In the genomic region with DNA sequence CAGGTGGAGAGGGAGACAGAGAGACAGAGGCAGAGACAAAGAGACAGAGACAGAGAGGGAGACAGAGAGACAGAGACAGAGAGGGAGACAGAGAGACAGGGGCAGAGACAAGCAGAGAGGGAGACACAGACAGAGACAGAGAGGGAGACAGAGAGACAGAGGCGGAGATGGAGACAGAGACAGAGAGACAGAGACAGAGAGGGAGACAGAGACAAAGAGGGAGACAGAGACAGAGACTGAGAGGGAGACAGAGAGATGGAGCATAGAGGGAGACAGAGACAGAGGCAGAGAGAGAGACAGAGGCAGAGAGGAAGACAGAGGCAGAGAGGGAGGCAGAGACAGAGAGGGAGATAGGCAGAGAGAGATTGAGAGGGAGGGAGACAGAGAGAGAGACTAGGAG, we compare ENCODE assay signal across 25 cellular contexts. TPM values are rescaled to one million over a fixed set of nuclear protein-coding genes. Genes with fewer than 3 reads are reported as not detected.
A peak's percentile ranks its signal among the peaks of the same experiment; 100 is the strongest.
DNase-seq lines count a peak whose midpoint lies in the region; ATAC-seq and TF ChIP-seq lines count a peak whose summit lies in the region.
"Had no signal": no experiment of that assay in that cellular context is flagged by ENCODE, and none has a peak within 500 bp of the region (broad histone marks: within the 10 kb centered on the region; RNA-seq: fewer than 3 reads in every experiment).

No MANE protein-coding gene starts in this region.

- H3K27me3 Mint-ChIP-seq in activated T-cell treated with anti-CD3 and anti-CD28 coated beads, Interleukin-2, amount 50 U/mL, for 72 hours (ENCODE audit: low read depth), result no peaks in the 10 kb centered on the region
- H3K27me3 Mint-ChIP-seq in Calu3 (ENCODE audit: unreplicated experiment), result no peaks in the 10 kb centered on the region
- H3K27me3 Mint-ChIP-seq in activated T-helper 17 cell treated with anti-CD3 and anti-CD28 coated beads, Interleukin-2, amount 50 U/mL, for 72 hours, result no peaks in the 10 kb centered on the region
- H3K27me3 Mint-ChIP-seq in naive thymus-derived CD4-positive, alpha-beta T cell, result no peaks in the 10 kb centered on the region

- H3K9me3 Mint-ChIP-seq in activated T-cell treated with anti-CD3 and anti-CD28 coated beads, Interleukin-2, amount 50 U/mL, for 72 hours, result peaks cover 3 to 4% of the 10 kb centered on the region in 2 donors
- peaks cover 10% of the 10 kb centered on the region for H3K9me3 Mint-ChIP-seq in Calu3 (ENCODE audit: low read depth, unreplicated experiment)
- H3K9me3 Mint-ChIP-seq in activated T-helper 17 cell treated with anti-CD3 and anti-CD28 coated beads, Interleukin-2, amount 50 U/mL, for 72 hours, result no peaks in the 10 kb centered on the region
- peaks cover 0 to 8% (median 4%) of the 10 kb centered on the region in 11 donors for H3K9me3 Mint-ChIP-seq in naive thymus-derived CD4-positive, alpha-beta T cell

- H3K36me3 ChIP-seq in naive thymus-derived CD4-positive, alpha-beta T cell (ENCODE audit: control insufficient read depth in 2 of 3, insufficient read depth in 3 of 3, low read length in 3 of 3), result peaks cover 0 to 53% (median 0%) of the 10 kb centered on the region in 3 experiments

- no peaks in the 10 kb centered on the region for H3K4me1 Mint-ChIP-seq in activated T-cell treated with anti-CD3 and anti-CD28 coated beads, Interleukin-2, amount 50 U/mL, for 72 hours (ENCODE audit: low read depth)
- H3K4me1 Mint-ChIP-seq in Calu3 (ENCODE audit: low read depth, unreplicated experiment), result peaks cover 9% of the 10 kb centered on the region
- peaks cover 8% of the 10 kb centered on the region for H3K4me1 Mint-ChIP-seq in activated T-helper 17 cell treated with anti-CD3 and anti-CD28 coated beads, Interleukin-2, amount 50 U/mL, for 72 hours
- peaks cover 0 to 14% (median 6%) of the 10 kb centered on the region in 7 donors for H3K4me1 Mint-ChIP-seq in naive thymus-derived CD4-positive, alpha-beta T cell

- H3K4me1 ChIP-seq in naive thymus-derived CD4-positive, alpha-beta T cell (ENCODE audit: control insufficient read depth in 2 of 2, insufficient read depth in 2 of 2, low read length in 2 of 2), result no peaks in the 10 kb centered on the region
- H3K4me1 ChIP-seq: BE2C, body of pancreas, Caco-2, thyroid gland had no signal

- TF ChIP-seq CTCF in Calu3 (IDR thresholded peaks at IDR 0.05; ENCODE audit: unreplicated experiment), result no peak

- H3K36me3 Mint-ChIP-seq in activated T-cell treated with anti-CD3 and anti-CD28 coated beads, Interleukin-2, amount 50 U/mL, for 72 hours (ENCODE audit: insufficient read depth in 2 of 2), result peaks cover 8 to 19% of the 10 kb centered on the region in 2 donors
- H3K36me3 Mint-ChIP-seq in Calu3 (ENCODE audit: insufficient read depth, unreplicated experiment), result peaks cover 59% of the 10 kb centered on the region
- peaks cover 39% of the 10 kb centered on the region for H3K36me3 Mint-ChIP-seq in activated T-helper 17 cell treated with anti-CD3 and anti-CD28 coated beads, Interleukin-2, amount 50 U/mL, for 72 hours (ENCODE audit: low read depth)
- H3K36me3 Mint-ChIP-seq in naive thymus-derived CD4-positive, alpha-beta T cell, result peaks cover 12 to 40% (median 24%) of the 10 kb centered on the region in 5 donors

- H3K9me3 ChIP-seq in naive thymus-derived CD4-positive, alpha-beta T cell (ENCODE audit: control insufficient read depth in 2 of 3, low read length in 3 of 3), result no peaks in the 10 kb centered on the region
- H3K9me3 ChIP-seq: BE2C, body of pancreas, Caco-2, heart left ventricle, thyroid gland had no signal

- H3K27ac ChIP-seq in naive thymus-derived CD4-positive, alpha-beta T cell (ENCODE audit: low read depth, low read length), result no peak overlapping the region
- H3K27ac ChIP-seq: body of pancreas, heart left ventricle, thyroid gland had no signal

- no peak for DNase-seq in activated T-cell treated with anti-CD3 and anti-CD28 coated beads, Interleukin-2, amount 50 U/mL, for 72 hours
- DNase-seq in activated T-cell treated with anti-CD3 and anti-CD28 coated beads, Interleukin-2, amount 50 U/mL, for 1 hour, result no peak
- DNase-seq in Calu3 (no peak), GOT3 (lab: John Stamatoyannopoulos, UW) (no peak), NCI-H446 treated with DMSO at 0.1 percent for 48 hours (lab: John Stamatoyannopoulos, UW) (no peak)
- no peak for DNase-seq in naive thymus-derived CD4-positive, alpha-beta T cell
- DNase-seq: activated CD4-positive, CD25-positive, alpha-beta regulatory T cell; activated T-cell treated with anti-CD3 and anti-CD28 coated beads, Interleukin-2, amount 50 U/mL, for 48 hours; BE2C; body of pancreas; Caco-2; effector CD8-positive, alpha-beta T cell; erythroblast; heart left ventricle; mammary epithelial cell; NCI-H1092 treated with DMSO at 0.1 percent for 48 hours; NCI-H1930; NCI-H748 treated with DMSO at 0.1 percent for 48 hours; small intestine; stimulated activated naive CD4-positive, alpha-beta T cell; thyroid gland had no signal

- CTCF ChIA-PET in Calu3 (lab: Charles Lee), result no interaction called here
- CTCF ChIA-PET in naive thymus-derived CD4-positive, alpha-beta T cell (lab: Charles Lee), result no interaction called here

- POLR2A ChIA-PET in naive thymus-derived CD4-positive, alpha-beta T cell (lab: Charles Lee), result no interaction called here

- intact Hi-C loops in Calu3 (cut with micrococcal nuclease; ENCODE audit: unreplicated experiment), result no loop called here
- intact Hi-C loops in naive thymus-derived CD4-positive, alpha-beta T cell (cut with micrococcal nuclease), result no loop called here

- H3K4me3 ChIP-seq in naive thymus-derived CD4-positive, alpha-beta T cell (ENCODE audit: low read length), result no peak overlapping the region
- H3K4me3 ChIP-seq: body of pancreas, GM12878, heart left ventricle, thyroid gland had no signal

- no peaks in the 10 kb centered on the region for H3K27me3 ChIP-seq in naive thymus-derived CD4-positive, alpha-beta T cell (ENCODE audit: control insufficient read depth in 2 of 2, insufficient read depth in 2 of 2, low read length in 2 of 2)
- H3K27me3 ChIP-seq: BE2C, body of pancreas, heart left ventricle, thyroid gland had no signal

- no peak overlapping the region for H3K4me3 Mint-ChIP-seq in activated T-cell treated with anti-CD3 and anti-CD28 coated beads, Interleukin-2, amount 50 U/mL, for 72 hours
- H3K4me3 Mint-ChIP-seq in Calu3 (ENCODE audit: low read depth, unreplicated experiment), result peak overlapping the region; percentile 1
- no peak overlapping the region for H3K4me3 Mint-ChIP-seq in activated T-helper 17 cell treated with anti-CD3 and anti-CD28 coated beads, Interleukin-2, amount 50 U/mL, for 72 hours
- no peak overlapping the region for H3K4me3 Mint-ChIP-seq in naive thymus-derived CD4-positive, alpha-beta T cell

- no TSS peak for BruUV-seq in Calu3 (replicated peaks; lab: Mats Ljungman, UMichigan)

- H3K27ac Mint-ChIP-seq in activated T-cell treated with anti-CD3 and anti-CD28 coated beads, Interleukin-2, amount 50 U/mL, for 72 hours, result peak overlapping the region; percentile 7
- H3K27ac Mint-ChIP-seq in Calu3 (ENCODE audit: unreplicated experiment), result peak overlapping the region; percentile 45
- peak overlapping the region; percentile 65 for H3K27ac Mint-ChIP-seq in activated T-helper 17 cell treated with anti-CD3 and anti-CD28 coated beads, Interleukin-2, amount 50 U/mL, for 72 hours
- H3K27ac Mint-ChIP-seq in naive thymus-derived CD4-positive, alpha-beta T cell, result peak overlapping the region in 8 of 9 donors; percentile 43 to 78 (median 70)

- ATAC-seq in activated T-cell treated with anti-CD3 and anti-CD28 coated beads, Interleukin-2, amount 50 U/mL, for 72 hours (replicated peaks in 1 of 2), result no peak
- no peak for ATAC-seq in activated T-helper 17 cell treated with anti-CD3 and anti-CD28 coated beads, Interleukin-2, amount 50 U/mL, for 72 hours (replicated peaks)
- ATAC-seq in naive thymus-derived CD4-positive, alpha-beta T cell, result no peak
- ATAC-seq in HG03457 (IDR thresholded peaks at IDR 0.05; ENCODE audit: unreplicated experiment), result no peak
- ATAC-seq: body of pancreas, GM12878, heart left ventricle, SK-N-SH treated with all-trans-retinoic acid at 6 μM for 48 hours had no signal

RNA-seq across cellular contexts. Expression of gene SBNO2, which starts 29.3 kb away (rescaled TPM):
- total RNA-seq in activated T-cell treated with anti-CD3 and anti-CD28 coated beads, Interleukin-2, amount 50 U/mL, for 72 hours, result 100 to 1,000 TPM; 142 to 146 TPM
- total RNA-seq in Calu3 (2022), result 84.9 and 97.8 TPM in 2 replicates
- total RNA-seq in activated T-helper 17 cell treated with anti-CD3 and anti-CD28 coated beads, Interleukin-2, amount 50 U/mL, for 72 hours, result 100 to 1,000 TPM; 119 to 139 TPM
- total RNA-seq in naive thymus-derived CD4-positive, alpha-beta T cell, result 100 to 1,000 TPM in 3 of 5 experiments, 10 to 100 TPM in 2; 88.6 to 137 (median 104) TPM
- polyA plus RNA-seq in naive thymus-derived CD4-positive, alpha-beta T cell, result 1 to 10 TPM; 1.7 to 2.6 TPM

RNA-seq across cellular contexts. Expression of gene GPX4, which starts 40.9 kb away (rescaled TPM):
- total RNA-seq in activated T-cell treated with anti-CD3 and anti-CD28 coated beads, Interleukin-2, amount 50 U/mL, for 72 hours, result 100 to 1,000 TPM; 251 to 308 TPM
- total RNA-seq in Calu3 (2022), result 246 and 251 TPM in 2 replicates
- 100 to 1,000 TPM; 110 to 170 TPM for total RNA-seq in activated T-helper 17 cell treated with anti-CD3 and anti-CD28 coated beads, Interleukin-2, amount 50 U/mL, for 72 hours
- total RNA-seq in naive thymus-derived CD4-positive, alpha-beta T cell, result 100 to 1,000 TPM; 122 to 235 (median 194) TPM
- polyA plus RNA-seq in naive thymus-derived CD4-positive, alpha-beta T cell, result 100 to 1,000 TPM; 417 to 522 TPM

RNA-seq across cellular contexts. Expression of gene POLR2E, which starts 49.6 kb away (rescaled TPM):
- total RNA-seq in activated T-cell treated with anti-CD3 and anti-CD28 coated beads, Interleukin-2, amount 50 U/mL, for 72 hours, result 100 to 1,000 TPM; 176 to 179 TPM
- 141 and 144 TPM in 2 replicates for total RNA-seq in Calu3 (2022)
- total RNA-seq in activated T-helper 17 cell treated with anti-CD3 and anti-CD28 coated beads, Interleukin-2, amount 50 U/mL, for 72 hours, result 100 to 1,000 TPM; 155 to 248 TPM
- 100 to 1,000 TPM in 1 of 5 experiments, 10 to 100 TPM in 4; 75.3 to 157 (median 82.1) TPM for total RNA-seq in naive thymus-derived CD4-positive, alpha-beta T cell
- 100 to 1,000 TPM; 136 to 179 TPM for polyA plus RNA-seq in naive thymus-derived CD4-positive, alpha-beta T cell

Comparison
In these comparisons a context has a peak if more than half of its experiments do, and no peak if none do; other contexts are left out.
1. H3K27ac Mint-ChIP-seq: peak in every context shown above with its lines; median percentile 70 in naive thymus-derived CD4-positive, alpha-beta T cell; 65 in activated T-helper 17 cell treated with anti-CD3 and anti-CD28 coated beads, Interleukin-2, amount 50 U/mL, for 72 hours; 45 in Calu3; 7 in activated T-cell treated with anti-CD3 and anti-CD28 coated beads, Interleukin-2, amount 50 U/mL, for 72 hours.